22 cellular contexts compared by ENCODE assay signal in the genomic region with DNA sequence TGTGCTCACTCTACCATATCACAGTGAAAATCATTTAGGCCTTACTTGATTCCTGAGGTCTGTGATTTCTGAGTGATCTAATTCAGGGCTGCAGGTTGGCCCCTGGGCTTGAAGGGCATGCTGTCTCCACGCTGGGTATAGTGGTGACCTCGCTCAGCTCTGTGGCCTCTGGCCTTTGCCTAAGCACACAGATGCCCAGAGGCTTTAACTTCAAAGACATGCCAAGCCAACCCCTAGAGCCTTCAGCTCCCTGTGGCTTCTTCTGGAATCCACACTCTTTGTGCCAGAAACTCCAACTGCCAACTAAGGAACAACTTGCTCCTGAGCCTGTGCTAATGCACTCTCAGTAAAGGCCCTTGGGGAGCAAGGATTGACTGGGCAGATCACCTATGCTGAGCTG.
"Had no signal": no experiment of that assay in that cellular context is flagged by ENCODE, and none has a peak within 500 bp of the region (broad histone marks: within the 10 kb centered on the region; RNA-seq: fewer than 3 reads in every experiment).

No MANE protein-coding gene starts in this region.

- H3K9me3 ChIP-seq: SK-N-SH had no signal

- H3K27ac ChIP-seq: HL-60, KMS-11 had no signal

- FAIRE-seq: HTR-8/SVneo, K562, RCC 7860 had no signal

- H3K4me2 ChIP-seq: KMS-11, SK-N-SH had no signal

- H3K9ac ChIP-seq: KMS-11, SK-N-SH had no signal

- DNase-seq: Kasumi-1, MM.1S, NCI-H1092 treated with DMSO at 0.1 percent for 48 hours, NCI-H1436, NCI-H187, NCI-H2029, NCI-H2081 treated with DMSO at 0.1 percent for 48 hours, NCI-H2171, NCI-H226, NCI-H446, NCI-H510A, NCI-H524 treated with DMSO at 0.1 percent for 48 hours, NCI-H69, NCI-H774, Right ventricle myocardium superior, RPMI8226, SK-N-SH had no signal

- H3K4me3 ChIP-seq: K562 had no signal
